17 cellular contexts compared by ENCODE assay signal in genomic region chr15:40234783-40235182, GRCh38. TPM values are rescaled to one million over a fixed set of nuclear protein-coding genes. Genes with fewer than 3 reads are reported as not detected.
DNase-seq lines count a peak whose midpoint lies in the region; ATAC-seq, FAIRE-seq and TF ChIP-seq lines count a peak whose summit lies in the region.
"Had no signal": no experiment of that assay in that cellular context is flagged by ENCODE, and none has a peak within 500 bp of the region (broad histone marks: within the 10 kb centered on the region; RNA-seq: fewer than 3 reads in every experiment).

No MANE protein-coding gene starts in this region.

- H3K9me3 ChIP-seq in mammary epithelial cell (replicated peaks; ENCODE audit: insufficient read depth, low read length) (no peaks in the 10 kb centered on the region), HAP-1 (no peaks in the 10 kb centered on the region)
- H3K9me3 ChIP-seq: adrenal gland, SJCRH30, tibial nerve had no signal

- peak overlapping the region; percentile 60 for H3K27ac ChIP-seq in mammary epithelial cell (ENCODE audit: insufficient read depth, low read depth, low read length)
- H3K27ac ChIP-seq: SJCRH30, tibial nerve had no signal

- H3K9me3 Mint-ChIP-seq in naive B cell, result no peaks in the 10 kb centered on the region
- H3K9me3 Mint-ChIP-seq: nephron had no signal

- no peaks in the 10 kb centered on the region for H4K20me1 ChIP-seq in mammary epithelial cell (ENCODE audit: insufficient read depth, low read length)

- H2AFZ ChIP-seq in mammary epithelial cell (ENCODE audit: low read depth, low read length), result no peak overlapping the region

- H3K79me2 ChIP-seq in mammary epithelial cell (ENCODE audit: insufficient read depth, low read length), result no peaks in the 10 kb centered on the region

- CTCF ChIA-PET in mammary epithelial cell (lab: Charles Lee; ENCODE audit: low non-redundant PET), result no interaction called here

- no TSS peak for BruUV-seq in mammary epithelial cell (replicated peaks; lab: Mats Ljungman, UMichigan)

- peak overlapping the region in 6 of 8 donors; percentile 22 to 59 (median 45) for H3K4me3 Mint-ChIP-seq in naive B cell
- H3K4me3 Mint-ChIP-seq: nephron had no signal

- DNase-seq in GM19239 (ENCODE audit: insufficient read length, low spot score), result no peak
- DNase-seq in LHCN-M2 (ENCODE audit: low read depth), result peak; percentile 23
- peak; percentile 74 for DNase-seq in mammary epithelial cell
- DNase-seq in naive B cell, result no peak
- DNase-seq in NCI-H748 (lab: John Stamatoyannopoulos, UW; ENCODE audit: unreplicated experiment), result no peak
- no peak for DNase-seq in HTR-8/SVneo (ENCODE audit: insufficient read length, low spot score)
- DNase-seq in GF-D8 (lab: John Stamatoyannopoulos, UW), result no peak
- no peak for DNase-seq in HAP-1 (ENCODE audit: low spot score in 2 of 2)
- DNase-seq: activated T-cell treated with anti-CD3 and anti-CD28 coated beads, Interleukin-2, amount 50 U/mL, for 1 hour; adrenal gland; foreskin melanocyte; NCI-H1417; NCI-H526; SJCRH30 had no signal

- peak overlapping the region; percentile 45 for H3K4me2 ChIP-seq in mammary epithelial cell (ENCODE audit: insufficient read depth, low read depth, low read length)

- WGBS in mammary epithelial cell (ENCODE audit: low coverage, missing lambda C conversion rate), result 24% methylated on average over 4 of the region's 4 CpGs

- H3K4me1 ChIP-seq in mammary epithelial cell (ENCODE audit: insufficient read depth, low read length) (peaks cover 55% of the 10 kb centered on the region), HAP-1 (peaks cover 7% of the 10 kb centered on the region)

- H3K4me3 ChIP-seq in mammary epithelial cell (replicated peaks in 1 of 3; ENCODE audit: insufficient read depth in 1 of 3, low read depth in 2 of 3, low read length in 3 of 3), result no peak overlapping the region
- H3K4me3 ChIP-seq in HAP-1, result no peak overlapping the region
- H3K4me3 ChIP-seq: adrenal gland, SJCRH30, tibial nerve had no signal

- TF ChIP-seq CTCF in mammary epithelial cell (conservative IDR thresholded peaks at IDR 0.05 in 1 of 2, IDR thresholded peaks at IDR 0.05 in 1 of 2; ENCODE audit: extremely low read depth in 1 of 2, insufficient read depth in 1 of 2, low read depth in 1 of 2, low read length in 2 of 2), result no peak

- peak overlapping the region in 3 of 6 donors; percentile 21 to 69 (median 40) for H3K27ac Mint-ChIP-seq in naive B cell
- H3K27ac Mint-ChIP-seq: nephron had no signal

- H3K36me3 ChIP-seq in mammary epithelial cell (ENCODE audit: insufficient read depth, low read length), result no peaks in the 10 kb centered on the region
- H3K36me3 ChIP-seq in HAP-1 (replicated peaks), result peaks cover 12% of the 10 kb centered on the region
- H3K36me3 ChIP-seq: adrenal gland, tibial nerve had no signal

- no peak for ATAC-seq in naive B cell (ENCODE audit: low read depth in 2 of 2)

- intact Hi-C loops in mammary epithelial cell (cut with micrococcal nuclease), result loop anchor here (5.0 kb wide), 1 partner anchor 38 kb away; no protein-coding TSS in a partner anchor

- no peaks in the 10 kb centered on the region for H3K36me3 Mint-ChIP-seq in naive B cell

- FAIRE-seq in GM19239 (lab: Jason Lieb, UNC) (peak; percentile 42), HTR-8/SVneo (lab: Jason Lieb, UNC) (no peak)

- dilution Hi-C loops in mammary epithelial cell (cut with HindIII; ENCODE audit: low sequenced_read_pairs), result no loop called here

- peaks cover 0 to 15% (median 14%) of the 10 kb centered on the region in 3 donors for H3K27me3 Mint-ChIP-seq in naive B cell

- no peak overlapping the region for H3K9ac ChIP-seq in mammary epithelial cell (ENCODE audit: insufficient read depth, low read length)

- in situ Hi-C loops in mammary epithelial cell (cut with MboI; ENCODE audit: low sequenced_read_pairs in 2 of 2) (no loop called here), HAP-1 (cut with MboI; ENCODE audit: low sequenced_read_pairs) (no loop called here)

- peaks cover 31 to 35% (median 31%) of the 10 kb centered on the region in 3 donors for H3K4me1 Mint-ChIP-seq in naive B cell

- H3K27me3 ChIP-seq in mammary epithelial cell (ENCODE audit: insufficient read depth, low read length) (no peaks in the 10 kb centered on the region), HAP-1 (ENCODE audit: low read depth) (no peaks in the 10 kb centered on the region)
- H3K27me3 ChIP-seq: adrenal gland had no signal

RNA-seq across cellular contexts. Expression of gene PAK6, which starts 4.1 kb away (rescaled TPM):
- under 0.01 TPM in 1 of 2 replicates, not detected in the other for total RNA-seq in LHCN-M2 (2014; rRNA removed)
- not detected for polyA plus RNA-seq in LHCN-M2 (2012)
- 10 to 100 TPM; 13.7 to 33.8 TPM for total RNA-seq in mammary epithelial cell
- polyA plus RNA-seq in mammary epithelial cell, result 24.6 TPM
- polyA minus RNA-seq in mammary epithelial cell, result 11.1 TPM
- polyA plus RNA-seq in naive B cell (ENCODE audit: low read depth in 6 of 6), result not detected
- total RNA-seq: SJCRH30 had no signal

RNA-seq across cellular contexts. Expression of gene ANKRD63, which starts 48.1 kb away (rescaled TPM):
- total RNA-seq in LHCN-M2 (2014; rRNA removed) (not detected in 2 replicates), mammary epithelial cell (not detected)
- polyA plus RNA-seq in LHCN-M2 (2012), result not detected
- polyA plus RNA-seq in mammary epithelial cell (not detected), naive B cell (ENCODE audit: low read depth in 6 of 6) (under 1 TPM in 1 of 6 donors, not detected in 5; 0.29 TPM)
- not detected for polyA minus RNA-seq in mammary epithelial cell
- total RNA-seq: adrenal gland, skeletal muscle tissue, tibial nerve had no signal
- polyA plus RNA-seq: adrenal gland had no signal

Comparison
In these comparisons a context has a peak if more than half of its experiments do, and no peak if none do; other contexts are left out.
1. DNase-seq: peak in LHCN-M2 (single experiment) and mammary epithelial cell (single experiment); none in GM19239 (single experiment), naive B cell (single experiment), NCI-H748 (single experiment), HTR-8/SVneo (single experiment), GF-D8 (single experiment) and HAP-1 (0 of 2).
2. RNA of gene PAK6, which starts 4.1 kb away (total RNA-seq): 13.7 to 33.8 TPM in mammary epithelial cell; under 0.01 TPM in LHCN-M2; every median in the first group is over 10 times any median in the second.